In genomic region chr3:118987466-118987865, GRCh38 we compare ENCODE assay signal across 1 cellular context.
TF ChIP-seq lines count a peak whose summit lies in the region.

No MANE protein-coding gene starts in this region.

TF ChIP-seq in GM23338, 12 proteins besides CTCF, POLR2A, EP300 and RAD21 (continued from another document):
- no peak for TF ChIP-seq ZNF462 (CRISPR knock-in tag; IDR thresholded peaks at IDR 0.05)
